In the genomic region with DNA sequence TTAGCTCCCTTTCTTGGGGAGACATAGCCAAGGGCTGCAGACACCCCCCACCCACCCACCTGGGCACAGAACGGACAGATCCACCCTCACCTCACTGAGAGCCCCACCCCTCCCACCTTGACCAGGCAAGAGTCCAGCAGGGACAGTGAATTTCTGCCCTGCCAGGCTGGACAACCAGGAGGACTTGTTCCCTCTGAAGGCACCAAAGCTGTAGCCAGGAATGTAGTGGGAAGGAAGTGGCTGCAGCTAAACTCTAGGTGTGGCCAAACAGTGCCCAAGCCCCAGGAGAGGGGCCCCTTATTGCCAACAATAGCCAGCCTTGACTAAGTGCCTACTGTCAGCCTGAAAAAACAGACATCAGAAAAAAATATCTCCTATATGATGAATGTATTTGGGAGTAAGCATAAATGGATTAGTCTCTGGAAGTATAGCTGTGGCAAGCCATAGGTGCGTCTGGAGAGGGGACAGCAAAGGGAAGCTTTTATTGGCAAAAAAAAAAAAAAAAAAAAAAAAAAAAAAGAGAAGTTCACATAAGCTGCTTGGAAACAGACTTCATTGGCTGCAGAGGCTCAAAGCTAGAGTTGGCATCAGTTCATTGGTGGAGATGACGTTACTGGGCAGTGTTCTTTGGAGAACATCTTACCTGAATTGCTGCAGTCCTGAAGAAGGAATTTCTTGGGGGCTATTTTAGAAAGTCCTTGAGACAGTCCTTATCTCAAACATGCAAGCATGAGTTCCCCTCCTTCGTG, we compare ENCODE assay signal across 11 cellular contexts.
DNase-seq lines count a peak whose midpoint lies in the region; ATAC-seq and TF ChIP-seq lines count a peak whose summit lies in the region.
"Had no signal": no experiment of that assay in that cellular context is flagged by ENCODE, and none has a peak within 500 bp of the region (broad histone marks: within the 10 kb centered on the region; RNA-seq: fewer than 3 reads in every experiment).

No MANE protein-coding gene starts in this region.

- WGBS in tibial nerve, 2 donors = 58% methylated on average over 4 of the region's 4 CpGs

- no peak for TF ChIP-seq POLR2A in tibial nerve (IDR thresholded peaks at IDR 0.05)

- TF ChIP-seq CTCF in tibial nerve (IDR thresholded peaks at IDR 0.05) = no peak

- no peaks in the 10 kb centered on the region for H3K27me3 ChIP-seq in tibial nerve
- H3K27me3 ChIP-seq: brain microvascular endothelial cell had no signal

- ATAC-seq in activated CD4-positive, CD25-positive, alpha-beta regulatory T cell treated with anti-CD3 and anti-CD28 coated beads, Interleukin-2, amount 50 U/mL, for 24 hours = no peak

- H3K27ac ChIP-seq in tibial nerve = peak overlapping the region in 3 of 4 donors; percentile 52 to 79 (median 67)
- H3K27ac ChIP-seq: brain microvascular endothelial cell had no signal

- no peak overlapping the region for H3K4me3 ChIP-seq in tibial nerve

- no peaks in the 10 kb centered on the region for H3K9me3 ChIP-seq in tibial nerve

- peaks cover 0 to 35% (median 0%) of the 10 kb centered on the region in 4 donors for H3K4me1 ChIP-seq in tibial nerve

- DNase-seq in SIG-M5 treated with dmso at 0.1 percent for 504 hours (lab: John Stamatoyannopoulos, UW; ENCODE audit: unreplicated experiment) (peak; percentile 8), SIG-M5 (lab: John Stamatoyannopoulos, UW) (no peak), amniotic epithelial cell (ENCODE audit: low read depth) (peak; percentile 64), lung microvascular endothelial cell (ENCODE audit: low read depth in 2 of 2) (peak; percentile 31 to 37), tibial nerve (ENCODE audit: low spot score in 2 of 2) (no peak), GM19240 (ENCODE audit: insufficient read length, low spot score) (no peak), NCI-H1105 treated with DMSO at 0.1 percent for 48 hours (lab: John Stamatoyannopoulos, UW) (no peak)
- DNase-seq: ACHN; activated CD8-positive, alpha-beta memory T cell treated with anti-CD3 and anti-CD28 coated beads, Interleukin-2, amount 10 ng/mL, durations not matched to agents 7 days and 5 days; brain microvascular endothelial cell had no signal

- no peaks in the 10 kb centered on the region for H3K36me3 ChIP-seq in tibial nerve
- H3K36me3 ChIP-seq: brain microvascular endothelial cell had no signal

- TF ChIP-seq EP300 in tibial nerve (IDR thresholded peaks at IDR 0.05) = no peak

Comparison
In these comparisons a context has a peak if more than half of its experiments do, and no peak if none do; other contexts are left out.
1. DNase-seq: peak in SIG-M5 treated with dmso at 0.1 percent for 504 hours (single experiment), amniotic epithelial cell (single experiment) and lung microvascular endothelial cell (2 of 2); none in SIG-M5 (single experiment), tibial nerve (0 of 2), GM19240 (single experiment) and NCI-H1105 treated with DMSO at 0.1 percent for 48 hours (single experiment).